8 cellular contexts compared by ENCODE assay signal in genomic region chr22:29480512-29481264, GRCh38. TPM values are rescaled to one million over a fixed set of nuclear protein-coding genes. Genes with fewer than 3 reads are reported as not detected.
DNase-seq lines count a peak whose midpoint lies in the region; ATAC-seq, FAIRE-seq and TF ChIP-seq lines count a peak whose summit lies in the region.

No MANE protein-coding gene starts in this region.

- CTCF ChIA-PET in K562 (lab: Yijun Ruan, JAX; ENCODE audit: low intra/inter-chr PET ratio) (interaction anchor here (0.8 kb wide), 1 partner anchor 44 kb away, joined by 4 read pairs; no protein-coding TSS in a partner anchor), Calu3 (lab: Charles Lee) (interaction anchor here (0.6 kb wide), 1 partner anchor 81 kb away, joined by 3 read pairs; no protein-coding TSS in a partner anchor)

- DNase-seq in AG20443 (ENCODE audit: low spot score): peak; percentile 56
- peak; percentile 58 for DNase-seq in NCI-H69 (lab: John Stamatoyannopoulos, UW)
- DNase-seq in K562 (ENCODE audit: extremely low read depth in 1 of 4, low spot score in 3 of 4): peak; percentile 78 to 90 (median 82)
- peak; percentile 73 for DNase-seq in islet precursor cell
- DNase-seq in stimulated activated CD4-positive, alpha-beta T cell treated with anti-CD3 and anti-CD28 coated beads, TNF-alpha, amount 100 ng/mL, for 48 hours (ENCODE audit: low read depth in 3 of 3): peak in 2 of 3 donors; percentile 30 to 31
- DNase-seq in NCI-H2171 treated with DMSO at 0.1 percent for 48 hours (lab: John Stamatoyannopoulos, UW): no peak
- DNase-seq in Calu3: no peak

- TF ChIP-seq EP300 in K562 (IDR thresholded peaks at IDR 0.05; ENCODE audit: low read length): no peak

- H3K79me2 ChIP-seq in K562 (ENCODE audit: control insufficient read depth, insufficient read depth, low read length): peaks cover 42% of the 10 kb centered on the region

- peak overlapping the region; percentile 74 for H2AFZ ChIP-seq in K562 (ENCODE audit: low read depth, low read length)

- no peaks in the 10 kb centered on the region for H3K27me3 ChIP-seq in K562 (ENCODE audit: control insufficient read depth in 2 of 2, insufficient read depth in 2 of 2, low read length in 2 of 2)

- H3K27ac ChIP-seq in K562 (ENCODE audit: extremely low read depth, low read depth, low read length): peak overlapping the region; percentile 68

- H3K9me1 ChIP-seq in K562 (ENCODE audit: control insufficient read depth, insufficient read depth, low read length): peaks cover 10% of the 10 kb centered on the region

- H3K4me1 ChIP-seq in K562 (replicated peaks in 1 of 2; ENCODE audit: control insufficient read depth in 2 of 2, insufficient read depth in 2 of 2, low read length in 2 of 2): peaks cover 21 to 48% of the 10 kb centered on the region in 2 experiments; a peak in 4 of 5 replicates

- ATAC-seq in K562 (peak; percentile 86), GM19397 (IDR thresholded peaks at IDR 0.05; ENCODE audit: unreplicated experiment) (no peak)

- intact Hi-C loops in K562 (cut with micrococcal nuclease) (loop anchor here (2.0 kb wide), 1 partner anchor 44 kb away; no protein-coding TSS in a partner anchor), Calu3 (cut with micrococcal nuclease; ENCODE audit: unreplicated experiment) (no loop called here)

- H3K9me3 Mint-ChIP-seq in Calu3 (ENCODE audit: low read depth, unreplicated experiment): no peaks in the 10 kb centered on the region

- H3K4me3 ChIP-seq in K562: peak overlapping the region; percentile 48

- H3K36me3 Mint-ChIP-seq in Calu3 (ENCODE audit: insufficient read depth, unreplicated experiment): no peaks in the 10 kb centered on the region

- TF ChIP-seq RAD21 in K562 (CRISPR knock-in tag; conservative IDR thresholded peaks at IDR 0.05 in 1 of 2, IDR thresholded peaks at IDR 0.05 in 1 of 2): peak; percentile 27 to 72; a peak in 3 of 4 replicates

- no peak for TF ChIP-seq POLR2A in K562 (conservative IDR thresholded peaks at IDR 0.05)

- H3K36me3 ChIP-seq in K562 (ENCODE audit: control insufficient read depth, insufficient read depth, low read length): peaks cover 22% of the 10 kb centered on the region; the same call in 1 of the 3 replicates

- POLR2A ChIA-PET in K562 (lab: Yijun Ruan, JAX): interaction anchor here (0.7 to 1.2 kb wide), 4 partner anchors 15 to 266 kb away, joined by 3 to 4 read pairs (median 3); no protein-coding TSS in a partner anchor

- 18% methylated on average over 73 of the region's 107 CpGs for WGBS in K562 (ENCODE audit: insufficient coverage, low coverage, missing lambda C conversion rate)

- TF ChIP-seq CTCF in K562 (IDR thresholded peaks at IDR 0.05 in 2 of 3, conservative IDR thresholded peaks at IDR 0.05 in 1 of 3; ENCODE audit: insufficient read depth in 2 of 3, low read depth in 1 of 3, low read length in 3 of 3): peak; percentile 65 to 73 (median 69)
- TF ChIP-seq CTCF in Calu3 (IDR thresholded peaks at IDR 0.05; ENCODE audit: unreplicated experiment): no peak

- peak; percentile 65 for FAIRE-seq in K562 (lab: Jason Lieb, UNC)

- H3K4me3 Mint-ChIP-seq in Calu3 (ENCODE audit: low read depth, unreplicated experiment): no peak overlapping the region

- in situ Hi-C loops in K562 (cut with MboI): no loop called here

- H4K20me1 ChIP-seq in K562 (replicated peaks; ENCODE audit: control insufficient read depth, insufficient read depth, low read length): peaks cover 19% of the 10 kb centered on the region; the same call in 1 of the 2 replicates

- BruUV-seq in K562 (replicated peaks; lab: Mats Ljungman, UMichigan) (no TSS peak), Calu3 (replicated peaks; lab: Mats Ljungman, UMichigan) (no TSS peak)

- no peaks in the 10 kb centered on the region for H3K4me1 Mint-ChIP-seq in Calu3 (ENCODE audit: low read depth, unreplicated experiment)

- H3K9me3 ChIP-seq in K562 (replicated peaks; ENCODE audit: control insufficient read depth, insufficient read depth, low read depth, low read length): no peaks in the 10 kb centered on the region

- peaks cover 66% of the 10 kb centered on the region for H3K27me3 Mint-ChIP-seq in Calu3 (ENCODE audit: unreplicated experiment)

- peak overlapping the region; percentile 68 to 91 for H3K9ac ChIP-seq in K562 (ENCODE audit: insufficient read depth in 1 of 2, low read depth in 2 of 2, low read length in 2 of 2)

- no peak overlapping the region for H3K27ac Mint-ChIP-seq in Calu3 (ENCODE audit: unreplicated experiment)

- H3K4me2 ChIP-seq in K562 (ENCODE audit: insufficient read depth, low read length): peak overlapping the region; percentile 77

TF ChIP-seq in K562, 482 proteins besides CTCF, POLR2A, EP300 and RAD21 (continues in another document):
- TF ChIP-seq STAT5B (CRISPR knock-in tag; IDR thresholded peaks at IDR 0.05) (no peak), ZNF354B (CRISPR knock-in tag; IDR thresholded peaks at IDR 0.05) (no peak), ZNF398 (CRISPR knock-in tag; IDR thresholded peaks at IDR 0.05) (no peak), NR2F6 (CRISPR knock-in tag; IDR thresholded peaks at IDR 0.05) (no peak), PURB (CRISPR knock-in tag; IDR thresholded peaks at IDR 0.05; ENCODE audit: low read depth) (no peak), MCM7 (IDR thresholded peaks at IDR 0.05) (no peak), TCF15 (CRISPR knock-in tag; IDR thresholded peaks at IDR 0.05) (no peak), ZKSCAN3 (CRISPR knock-in tag; IDR thresholded peaks at IDR 0.05) (no peak)

RNA-seq across cellular contexts. Expression of gene NEFH, which starts 0.7 kb away (rescaled TPM):
- 2.3 and 2.4 TPM in 2 replicates for total RNA-seq in K562 (2011; cell fraction: chromatin; rRNA removed; ENCODE audit: low replicate concordance)
- total RNA-seq in K562 (2011; cell fraction: nucleolus; rRNA removed): 2.8 and 3.7 TPM in 2 replicates
- 2.2 and 2.3 TPM in 2 replicates for total RNA-seq in K562 (2011; cell fraction: nucleoplasm; rRNA removed)
- 10.8 and 16.0 TPM in 2 replicates for total RNA-seq in K562 (2014; rRNA removed)
- total RNA-seq in K562 (2014; rRNA removed; fragmentation: Illumina TruSeq; extraction: Trizol): 10.2 and 11.6 TPM in 2 replicates
- total RNA-seq in K562 (2015; rRNA removed; fragmentation: Illumina TruSeq; extraction: Trizol): 17.3 and 17.6 TPM in 2 replicates
- 12.7 and 14.5 TPM in 2 replicates for total RNA-seq in K562 (2021)
- polyA plus RNA-seq in K562 (2011; rRNA removed): 2.4 and 5.1 TPM in 2 replicates
- 1.7 and 4.4 TPM in 2 replicates for polyA plus RNA-seq in K562 (2011; cell fraction: cytosol; rRNA removed)
- 0.88 and 2.7 TPM in 2 replicates for polyA plus RNA-seq in K562 (2011; cell fraction: nucleus; rRNA removed)
- 2.1 and 12.5 TPM in 2 replicates for polyA plus RNA-seq in K562 (2012)
- 19.3 and 26.9 TPM in 2 replicates for polyA plus RNA-seq in K562 (2014; fragmentation: Illumina TruSeq; extraction: Trizol)
- 1 to 10 TPM; 2.3 to 3.8 TPM for polyA plus RNA-seq in K562 (2014; fragmentation: Nextera tagmentation; extraction: Ambion mirVana)
- 10.1 and 11.4 TPM in 2 replicates for polyA plus RNA-seq in K562 (2014; rRNA removed)
- polyA minus RNA-seq in K562 (2011; rRNA and poly(A)+ RNA removed): 4.3 and 8.1 TPM in 2 replicates
- polyA minus RNA-seq in K562 (2011; cell fraction: cytosol; rRNA and poly(A)+ RNA removed): 3.6 and 6.6 TPM in 2 replicates
- polyA minus RNA-seq in K562 (2011; cell fraction: nucleus; rRNA and poly(A)+ RNA removed): 1.4 and 1.5 TPM in 2 replicates
- not detected in 2 replicates for total RNA-seq in Calu3 (2022)

RNA-seq across cellular contexts. Expression of gene RFPL1, which starts 42.3 kb away (rescaled TPM):
- not detected in 2 replicates for total RNA-seq in K562 (2011; cell fraction: chromatin; rRNA removed; ENCODE audit: low replicate concordance)
- total RNA-seq in K562 (2011; cell fraction: nucleolus; rRNA removed): not detected in 2 replicates
- not detected in 2 replicates for total RNA-seq in K562 (2011; cell fraction: nucleoplasm; rRNA removed)
- total RNA-seq in K562 (2014; rRNA removed) (not detected in 2 replicates), K562 (2014; rRNA removed; fragmentation: Illumina TruSeq; extraction: Trizol) (not detected in 2 replicates), K562 (2015; rRNA removed; fragmentation: Illumina TruSeq; extraction: Trizol) (not detected in 2 replicates), K562 (2021) (not detected in 2 replicates), Calu3 (2022) (not detected in 2 replicates)
- polyA plus RNA-seq in K562 (2011; rRNA removed) (not detected in 2 replicates), K562 (2014; fragmentation: Illumina TruSeq; extraction: Trizol) (not detected in 2 replicates), K562 (2014; fragmentation: Nextera tagmentation; extraction: Ambion mirVana) (not detected), K562 (2014; rRNA removed) (not detected in 2 replicates)
- polyA plus RNA-seq in K562 (2011; cell fraction: cytosol; rRNA removed): not detected in 2 replicates
- not detected in 2 replicates for polyA plus RNA-seq in K562 (2011; cell fraction: nucleus; rRNA removed)
- 0.09 and 0.22 TPM in 2 replicates for polyA plus RNA-seq in K562 (2012)
- not detected in 2 replicates for polyA minus RNA-seq in K562 (2011; rRNA and poly(A)+ RNA removed)
- polyA minus RNA-seq in K562 (2011; cell fraction: cytosol; rRNA and poly(A)+ RNA removed): not detected in 2 replicates
- not detected in 2 replicates for polyA minus RNA-seq in K562 (2011; cell fraction: nucleus; rRNA and poly(A)+ RNA removed)

Comparison
In these comparisons a context has a peak if more than half of its experiments do, and no peak if none do; other contexts are left out.
1. DNase-seq: peak in AG20443 (single experiment), NCI-H69 (single experiment), K562 (4 of 4), islet precursor cell (single experiment) and stimulated activated CD4-positive, alpha-beta T cell treated with anti-CD3 and anti-CD28 coated beads, TNF-alpha, amount 100 ng/mL, for 48 hours (2 of 3); none in NCI-H2171 treated with DMSO at 0.1 percent for 48 hours (single experiment) and Calu3 (single experiment).